8 cellular contexts compared by ENCODE assay signal in the genomic region with DNA sequence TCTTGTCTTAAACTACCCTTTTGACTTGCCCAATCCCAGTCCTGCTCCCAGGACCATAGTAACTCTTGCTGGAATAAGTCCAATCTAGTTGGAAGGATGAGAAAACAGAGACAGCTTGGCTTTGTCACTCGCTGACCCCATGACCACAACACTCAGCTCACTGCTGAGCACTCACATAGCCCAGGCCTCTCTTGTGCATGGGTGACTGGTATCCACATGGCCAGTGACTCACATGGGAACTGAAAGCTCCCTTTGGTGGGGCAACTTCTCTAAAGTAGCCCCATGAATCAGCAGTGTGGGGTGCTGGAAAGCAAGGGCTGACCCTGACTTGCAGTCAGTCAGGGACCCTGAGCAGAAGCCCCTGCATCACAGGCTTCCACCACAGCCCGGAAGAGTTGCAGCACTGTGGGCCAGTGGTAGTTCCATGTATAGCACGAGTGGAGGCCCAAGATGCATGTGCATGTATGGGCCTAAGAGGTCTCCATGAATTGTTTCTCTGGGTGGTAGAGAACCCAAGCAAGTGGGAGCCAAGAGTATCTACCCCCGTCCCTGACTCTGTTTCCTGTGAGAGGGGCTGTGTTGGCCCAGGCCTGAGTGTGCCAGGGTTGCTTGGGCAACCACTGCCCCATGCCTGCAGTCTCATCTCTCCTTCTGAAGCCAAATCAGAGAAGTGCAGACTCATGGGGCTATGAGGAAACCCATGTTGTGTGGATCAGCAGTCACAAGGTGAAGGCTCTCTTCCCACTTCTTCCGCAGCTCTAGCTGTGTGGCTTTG.
DNase-seq lines count a peak whose midpoint lies in the region; ATAC-seq, FAIRE-seq and TF ChIP-seq lines count a peak whose summit lies in the region.

No MANE protein-coding gene starts in this region.

- H3K4me1 ChIP-seq in sigmoid colon: no peaks in the 10 kb centered on the region

- 81 to 86% methylated on average over 5 of the region's 5 CpGs for WGBS in sigmoid colon, 2 donors

- TF ChIP-seq EP300 in sigmoid colon (IDR thresholded peaks at IDR 0.05): peak in 1 of 4 donors; percentile 57

- peak; percentile 53 for ATAC-seq in HG02610 (IDR thresholded peaks at IDR 0.05; ENCODE audit: unreplicated experiment)

- intact Hi-C loops in sigmoid colon (cut with DNase I): loop anchor here (10.0 kb wide), 2 partner anchors 285 to 355 kb away; a partner anchor contains a TSS

- TF ChIP-seq POLR2A in GM12891 (IDR thresholded peaks at IDR 0.05; ENCODE audit: low read depth, low read length) (no peak), sigmoid colon (IDR thresholded peaks at IDR 0.05) (no peak)

- TF ChIP-seq CTCF in foreskin fibroblast (IDR thresholded peaks at IDR 0.05; ENCODE audit: low read depth, low read length): no peak
- TF ChIP-seq CTCF in sigmoid colon (IDR thresholded peaks at IDR 0.05): no peak

- H3K9me3 ChIP-seq in sigmoid colon: no peaks in the 10 kb centered on the region

- H3K27ac ChIP-seq in sigmoid colon: peak overlapping the region; percentile 27 to 62 (median 38)

- H3K27me3 ChIP-seq in sigmoid colon: no peaks in the 10 kb centered on the region

- H3K4me3 ChIP-seq in foreskin fibroblast (ENCODE audit: low read depth in 1 of 2, low read length in 2 of 2): no peak overlapping the region
- H3K4me3 ChIP-seq in sigmoid colon: no peak overlapping the region

- H3K36me3 ChIP-seq in sigmoid colon: no peaks in the 10 kb centered on the region

- FAIRE-seq in GM12891 (lab: Jason Lieb, UNC): peak; percentile 95

- DNase-seq in GM12891 (ENCODE audit: insufficient read length, low spot score) (no peak), SIG-M5 treated with dmso at 0.1 percent for 504 hours (lab: John Stamatoyannopoulos, UW; ENCODE audit: unreplicated experiment) (peak; percentile 95), foreskin fibroblast (peak; percentile 96), sigmoid colon (peak; percentile 84), DMS153 (lab: John Stamatoyannopoulos, UW) (no peak), COLO668 (lab: John Stamatoyannopoulos, UW; ENCODE audit: unreplicated experiment) (no peak)
- no peak for DNase-seq in activated naive CD4-positive, alpha-beta T cell treated with Interleukin-2 at 50 U/mL for 16 hours

TF ChIP-seq in GM12891, 5 proteins besides CTCF, POLR2A, EP300 and RAD21:
- TF ChIP-seq SPI1 (IDR thresholded peaks at IDR 0.05; ENCODE audit: low read depth, low read length) (peak; percentile 84), TAF1 (IDR thresholded peaks at IDR 0.05; ENCODE audit: low read depth, low read length) (no peak), PAX5 (IDR thresholded peaks at IDR 0.05; ENCODE audit: insufficient read depth, low read length, severe bottlenecking) (peak; percentile 55), POU2F2 (IDR thresholded peaks at IDR 0.05; ENCODE audit: low read depth, low read length) (peak; percentile 85)
TF ChIP-seq in GM12891: peak in this region for 3.

Comparison
In these comparisons a context has a peak if more than half of its experiments do, and no peak if none do; other contexts are left out.
1. DNase-seq: peak in SIG-M5 treated with dmso at 0.1 percent for 504 hours (single experiment), foreskin fibroblast (2 of 2) and sigmoid colon (single experiment); none in GM12891 (single experiment), DMS153 (single experiment), COLO668 (single experiment) and activated naive CD4-positive, alpha-beta T cell treated with Interleukin-2 at 50 U/mL for 16 hours (single experiment).